ENCODE assay signal across 24 cellular contexts in the genomic region with DNA sequence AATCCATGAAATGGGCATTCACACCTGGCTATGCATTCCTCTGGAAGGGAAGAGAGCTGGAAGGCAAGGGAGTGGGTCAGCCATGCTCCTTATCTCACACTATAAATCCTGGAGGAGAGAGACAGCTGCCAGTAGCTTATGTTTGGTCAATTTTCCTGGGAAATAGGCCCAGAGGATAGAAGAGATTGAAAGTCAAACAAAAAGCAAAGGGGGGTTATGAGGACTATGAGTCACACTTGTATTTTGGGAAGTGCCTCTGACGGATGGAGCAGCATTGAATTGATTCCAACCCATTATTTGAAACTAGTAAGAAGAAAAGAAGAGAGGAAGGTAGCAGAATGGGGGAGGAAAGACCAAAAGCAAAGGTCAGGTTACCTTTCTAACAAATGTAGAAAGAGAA. TPM values are rescaled to one million over a fixed set of nuclear protein-coding genes. Genes with fewer than 3 reads are reported as not detected.
DNase-seq lines count a peak whose midpoint lies in the region; ATAC-seq and TF ChIP-seq lines count a peak whose summit lies in the region.
"Had no signal": no experiment of that assay in that cellular context is flagged by ENCODE, and none has a peak within 500 bp of the region (broad histone marks: within the 10 kb centered on the region; RNA-seq: fewer than 3 reads in every experiment).

No MANE protein-coding gene starts in this region.

- H3K27ac Mint-ChIP-seq in activated T-helper 1 cell treated with anti-CD3 and anti-CD28 coated beads, Interleukin-12 subunit alpha, Interleukin-12 subunit beta, Interleukin-2, Interleukin-4 antibody, amounts not matched to agents 30 ng/mL and 10 ng/mL and 1 ng/mL, durations not matched to agents 14 hours and 24 hours and 36 hours: no peak overlapping the region
- H3K27ac Mint-ChIP-seq in activated naive CD4-positive, alpha-beta T cell treated with anti-CD3 and anti-CD28 coated beads, Interleukin-2, amount 10 ng/mL, durations not matched to agents 7 days and 5 days: no peak overlapping the region
- H3K27ac Mint-ChIP-seq: activated CD4-positive, alpha-beta T cell treated with anti-CD3 and anti-CD28 coated beads for 36 hours; CD14-positive monocyte; natural killer cell treated with Interleukin-12 subunit alpha and Interleukin-12 subunit beta and Interleukin-15 and Interleukin-18, amount 100 ng/mL, for 72 hours; stimulated activated effector memory CD8-positive, alpha-beta T cell treated with anti-CD3 and anti-CD28 coated beads, Interleukin-12 subunit alpha, Interleukin-12 subunit beta, amount 100 ng/mL, for 72 hours; T-cell had no signal

- no peak overlapping the region for H3K4me3 Mint-ChIP-seq in activated T-helper 1 cell treated with anti-CD3 and anti-CD28 coated beads, Interleukin-12 subunit alpha, Interleukin-12 subunit beta, Interleukin-2, Interleukin-4 antibody, amounts not matched to agents 30 ng/mL and 10 ng/mL and 1 ng/mL, durations not matched to agents 14 hours and 24 hours and 36 hours
- no peak overlapping the region for H3K4me3 Mint-ChIP-seq in activated naive CD4-positive, alpha-beta T cell treated with anti-CD3 and anti-CD28 coated beads, Interleukin-2, amount 10 ng/mL, durations not matched to agents 7 days and 5 days
- H3K4me3 Mint-ChIP-seq: activated CD4-positive, alpha-beta T cell treated with anti-CD3 and anti-CD28 coated beads for 36 hours; CD14-positive monocyte; central memory CD8-positive, alpha-beta T cell; natural killer cell treated with Interleukin-12 subunit alpha and Interleukin-12 subunit beta and Interleukin-15 and Interleukin-18, amount 100 ng/mL, for 72 hours; stimulated activated effector memory CD8-positive, alpha-beta T cell treated with anti-CD3 and anti-CD28 coated beads, Interleukin-12 subunit alpha, Interleukin-12 subunit beta, amount 100 ng/mL, for 72 hours; T-cell had no signal

- peaks cover 31% of the 10 kb centered on the region for H3K36me3 ChIP-seq in ACC112 (ENCODE audit: insufficient read depth, low read length)
- H3K36me3 ChIP-seq in esophagus muscularis mucosa: peaks cover 0 to 49% (median 33%) of the 10 kb centered on the region in 4 donors
- H3K36me3 ChIP-seq in left lung: peaks cover 0 to 68% of the 10 kb centered on the region in 2 donors

- H3K9me3 ChIP-seq in esophagus muscularis mucosa (no peaks in the 10 kb centered on the region), left lung (no peaks in the 10 kb centered on the region)
- H3K9me3 ChIP-seq: MG63, sigmoid colon, testis had no signal

- intact Hi-C loops in esophagus muscularis mucosa (cut with DNase I) (loop anchor here (10.0 kb wide), 1 partner anchor 577 kb away; the partner anchor contains the start of gene ZBTB44), left lung (cut with DNase I) (no loop called here)
- intact Hi-C loops in activated T-helper 1 cell treated with anti-CD3 and anti-CD28 coated beads, Interleukin-12 subunit alpha, Interleukin-12 subunit beta, Interleukin-2, Interleukin-4 antibody, amounts not matched to agents 30 ng/mL and 10 ng/mL and 1 ng/mL, durations not matched to agents 14 hours and 24 hours and 36 hours (cut with micrococcal nuclease): no loop called here

- H2AFZ ChIP-seq in ACC112 (ENCODE audit: low read length, unreplicated experiment): no peak overlapping the region
- H2AFZ ChIP-seq: parathyroid adenoma had no signal

- ATAC-seq in left lung: peak; percentile 35
- ATAC-seq in HG03342 (IDR thresholded peaks at IDR 0.05; ENCODE audit: unreplicated experiment): no peak
- ATAC-seq: activated CD4-positive, alpha-beta T cell treated with anti-CD3 and anti-CD28 coated beads for 36 hours; natural killer cell treated with Interleukin-12 subunit alpha and Interleukin-12 subunit beta and Interleukin-15 and Interleukin-18, amount 100 ng/mL, for 72 hours; stimulated activated effector memory CD8-positive, alpha-beta T cell treated with anti-CD3 and anti-CD28 coated beads, Interleukin-12 subunit alpha, Interleukin-12 subunit beta, amount 100 ng/mL, for 72 hours; T-cell had no signal

- no peak overlapping the region for H3K4me3 ChIP-seq in ACC112 (ENCODE audit: low read depth, low read length)
- H3K4me3 ChIP-seq in esophagus muscularis mucosa: no peak overlapping the region
- H3K4me3 ChIP-seq in left lung: no peak overlapping the region
- H3K4me3 ChIP-seq: MG63, sigmoid colon, testis had no signal

- WGBS in esophagus muscularis mucosa: 6% methylated on average over 1 of the region's 1 CpG

- no peak for TF ChIP-seq CTCF in esophagus muscularis mucosa (IDR thresholded peaks at IDR 0.05)
- no peak for TF ChIP-seq CTCF in left lung (IDR thresholded peaks at IDR 0.05)

- H3K27me3 ChIP-seq in ACC112 (ENCODE audit: insufficient read depth, low read length) (no peaks in the 10 kb centered on the region), esophagus muscularis mucosa (no peaks in the 10 kb centered on the region), left lung (no peaks in the 10 kb centered on the region)
- H3K27me3 ChIP-seq: MG63, sigmoid colon, testis had no signal

- H3K79me2 ChIP-seq in ACC112 (ENCODE audit: control insufficient read depth, insufficient read depth, low read length, unreplicated experiment): peaks cover 14% of the 10 kb centered on the region
- H3K79me2 ChIP-seq: parathyroid adenoma had no signal

- peak; percentile 17 for DNase-seq in M059J (ENCODE audit: low read depth)
- DNase-seq in esophagus muscularis mucosa (ENCODE audit: extremely low spot score): no peak
- no peak for DNase-seq in left lung
- no peak for DNase-seq in activated T-helper 1 cell treated with anti-CD3 and anti-CD28 coated beads, Interleukin-12 subunit alpha, Interleukin-12 subunit beta, Interleukin-2, Interleukin-4 antibody, amounts not matched to agents 30 ng/mL and 10 ng/mL and 1 ng/mL, durations not matched to agents 14 hours and 24 hours and 36 hours (ENCODE audit: low spot score)
- no peak for DNase-seq in activated naive CD4-positive, alpha-beta T cell treated with anti-CD3 and anti-CD28 coated beads, Interleukin-2, amount 10 ng/mL, durations not matched to agents 7 days and 5 days
- no peak for DNase-seq in activated CD4-positive, alpha-beta T cell treated with anti-CD3 and anti-CD28 coated beads for 4 hours
- DNase-seq: activated CD4-positive, alpha-beta T cell treated with anti-CD3 and anti-CD28 coated beads for 36 hours; effector CD8-positive, alpha-beta T cell; hippocampal formation; MG63; NCI-H1436 treated with DMSO at 0.1 percent for 48 hours; NCI-H2171; NCI-H774; SHP77 treated with DMSO at 0.1 percent for 48 hours; sigmoid colon; T-cell; testis had no signal

- TF ChIP-seq POLR2A in esophagus muscularis mucosa (IDR thresholded peaks at IDR 0.05; ENCODE audit: low read depth): no peak

- peaks cover 22% of the 10 kb centered on the region for H3K4me1 ChIP-seq in ACC112 (ENCODE audit: control insufficient read depth, insufficient read depth, low read length, unreplicated experiment)
- peaks cover 25 to 71% (median 66%) of the 10 kb centered on the region in 4 donors for H3K4me1 ChIP-seq in esophagus muscularis mucosa
- H3K4me1 ChIP-seq in left lung: peaks cover 0 to 11% of the 10 kb centered on the region in 2 donors
- H3K4me1 ChIP-seq: parathyroid adenoma had no signal

- no peaks in the 10 kb centered on the region for H3K9me3 Mint-ChIP-seq in activated T-helper 1 cell treated with anti-CD3 and anti-CD28 coated beads, Interleukin-12 subunit alpha, Interleukin-12 subunit beta, Interleukin-2, Interleukin-4 antibody, amounts not matched to agents 30 ng/mL and 10 ng/mL and 1 ng/mL, durations not matched to agents 14 hours and 24 hours and 36 hours
- no peaks in the 10 kb centered on the region for H3K9me3 Mint-ChIP-seq in activated naive CD4-positive, alpha-beta T cell treated with anti-CD3 and anti-CD28 coated beads, Interleukin-2, amount 10 ng/mL, durations not matched to agents 7 days and 5 days
- H3K9me3 Mint-ChIP-seq: CD14-positive monocyte; central memory CD8-positive, alpha-beta T cell; natural killer cell treated with Interleukin-12 subunit alpha and Interleukin-12 subunit beta and Interleukin-15 and Interleukin-18, amount 100 ng/mL, for 72 hours; stimulated activated effector memory CD8-positive, alpha-beta T cell treated with anti-CD3 and anti-CD28 coated beads, Interleukin-12 subunit alpha, Interleukin-12 subunit beta, amount 100 ng/mL, for 72 hours; T-cell had no signal

- no peak for TF ChIP-seq EP300 in esophagus muscularis mucosa (IDR thresholded peaks at IDR 0.05)

- no peaks in the 10 kb centered on the region for H3K4me1 Mint-ChIP-seq in activated T-helper 1 cell treated with anti-CD3 and anti-CD28 coated beads, Interleukin-12 subunit alpha, Interleukin-12 subunit beta, Interleukin-2, Interleukin-4 antibody, amounts not matched to agents 30 ng/mL and 10 ng/mL and 1 ng/mL, durations not matched to agents 14 hours and 24 hours and 36 hours (ENCODE audit: low read depth)
- no peaks in the 10 kb centered on the region for H3K4me1 Mint-ChIP-seq in activated naive CD4-positive, alpha-beta T cell treated with anti-CD3 and anti-CD28 coated beads, Interleukin-2, amount 10 ng/mL, durations not matched to agents 7 days and 5 days
- H3K4me1 Mint-ChIP-seq: CD14-positive monocyte; central memory CD8-positive, alpha-beta T cell; stimulated activated effector memory CD8-positive, alpha-beta T cell treated with anti-CD3 and anti-CD28 coated beads, Interleukin-12 subunit alpha, Interleukin-12 subunit beta, amount 100 ng/mL, for 72 hours had no signal

- CTCF ChIA-PET in activated naive CD4-positive, alpha-beta T cell treated with anti-CD3 and anti-CD28 coated beads, Interleukin-2, amount 10 ng/mL, durations not matched to agents 7 days and 5 days (lab: Charles Lee): interaction anchor here (0.6 to 1.5 kb wide), 3 partner anchors 13 to 456 kb away, joined by 4 to 5 read pairs (median 4); no protein-coding TSS in a partner anchor

- H3K27me3 Mint-ChIP-seq in activated T-helper 1 cell treated with anti-CD3 and anti-CD28 coated beads, Interleukin-12 subunit alpha, Interleukin-12 subunit beta, Interleukin-2, Interleukin-4 antibody, amounts not matched to agents 30 ng/mL and 10 ng/mL and 1 ng/mL, durations not matched to agents 14 hours and 24 hours and 36 hours (ENCODE audit: insufficient read depth): no peaks in the 10 kb centered on the region
- H3K27me3 Mint-ChIP-seq in activated naive CD4-positive, alpha-beta T cell treated with anti-CD3 and anti-CD28 coated beads, Interleukin-2, amount 10 ng/mL, durations not matched to agents 7 days and 5 days: no peaks in the 10 kb centered on the region
- H3K27me3 Mint-ChIP-seq: activated CD4-positive, alpha-beta T cell treated with anti-CD3 and anti-CD28 coated beads for 36 hours; central memory CD8-positive, alpha-beta T cell; natural killer cell treated with Interleukin-12 subunit alpha and Interleukin-12 subunit beta and Interleukin-15 and Interleukin-18, amount 100 ng/mL, for 72 hours; T-cell had no signal

- H3K36me3 Mint-ChIP-seq in activated T-helper 1 cell treated with anti-CD3 and anti-CD28 coated beads, Interleukin-12 subunit alpha, Interleukin-12 subunit beta, Interleukin-2, Interleukin-4 antibody, amounts not matched to agents 30 ng/mL and 10 ng/mL and 1 ng/mL, durations not matched to agents 14 hours and 24 hours and 36 hours (ENCODE audit: low read depth): peaks cover 29% of the 10 kb centered on the region
- H3K36me3 Mint-ChIP-seq in activated naive CD4-positive, alpha-beta T cell treated with anti-CD3 and anti-CD28 coated beads, Interleukin-2, amount 10 ng/mL, durations not matched to agents 7 days and 5 days: peaks cover 23% of the 10 kb centered on the region

- peak overlapping the region; percentile 46 for H3K27ac ChIP-seq in ACC112 (ENCODE audit: low read depth, low read length)
- H3K27ac ChIP-seq in esophagus muscularis mucosa (replicated peaks in 1 of 4): peak overlapping the region; percentile 14 to 65 (median 60)
- H3K27ac ChIP-seq in left lung: no peak overlapping the region
- H3K27ac ChIP-seq: parathyroid adenoma, testis had no signal

RNA-seq across cellular contexts. Expression of gene SNX19, which starts 25.0 kb away (rescaled TPM):
- 73.1 and 94.3 TPM in 2 replicates for total RNA-seq in M059J (2014; rRNA removed; shearing (Covaris generic))
- total RNA-seq in esophagus muscularis mucosa (100 to 1,000 TPM in 2 of 4 donors, 10 to 100 TPM in 2; 87.6 to 118 (median 95.8) TPM), left lung (10 to 100 TPM; 58.1 to 66.4 TPM)
- total RNA-seq in activated T-helper 1 cell treated with anti-CD3 and anti-CD28 coated beads, Interleukin-12 subunit alpha, Interleukin-12 subunit beta, Interleukin-2, Interleukin-4 antibody, amounts not matched to agents 30 ng/mL and 10 ng/mL and 1 ng/mL, durations not matched to agents 14 hours and 24 hours and 36 hours: 58.5 and 60.7 TPM in 2 replicates

Comparison
In these comparisons a context has a peak if more than half of its experiments do, and no peak if none do; other contexts are left out.
1. H3K27ac ChIP-seq: peak in ACC112 (single experiment) and esophagus muscularis mucosa (4 of 4); none in left lung (0 of 2).